Comparison of ENCODE assay signal across 10 cellular contexts in genomic region chr3:71219744-71220638, GRCh38.
DNase-seq lines count a peak whose midpoint lies in the region; ATAC-seq and TF ChIP-seq lines count a peak whose summit lies in the region.
"Had no signal": no experiment of that assay in that cellular context is flagged by ENCODE, and none has a peak within 500 bp of the region (broad histone marks: within the 10 kb centered on the region; RNA-seq: fewer than 3 reads in every experiment).

No MANE protein-coding gene starts in this region.

- H3K27me3 ChIP-seq in lower lobe of right lung (ENCODE audit: low read depth) (no peaks in the 10 kb centered on the region), left ventricle myocardium inferior (ENCODE audit: low read depth) (no peaks in the 10 kb centered on the region)
- H3K27me3 ChIP-seq: neutrophil had no signal

- H3K4me3 Mint-ChIP-seq in chondrocyte (ENCODE audit: unreplicated experiment), result no peak overlapping the region

- H3K9me3 ChIP-seq in lower lobe of right lung, result no peaks in the 10 kb centered on the region
- H3K9me3 ChIP-seq in left ventricle myocardium inferior (replicated peaks), result no peaks in the 10 kb centered on the region
- H3K9me3 ChIP-seq: neutrophil had no signal

- in situ Hi-C loops in GM13977 (cut with MboI; ENCODE audit: low pct_unique_long_range_greater_than_20kb, low sequenced_read_pairs, unreplicated experiment), result no loop called here

- H3K27ac Mint-ChIP-seq in chondrocyte (ENCODE audit: unreplicated experiment), result no peak overlapping the region

- no peak overlapping the region for H3K4me3 ChIP-seq in lower lobe of right lung
- no peak overlapping the region for H3K4me3 ChIP-seq in left ventricle myocardium inferior

- peaks cover 16% of the 10 kb centered on the region for H3K36me3 Mint-ChIP-seq in chondrocyte (ENCODE audit: low read depth)

- TF ChIP-seq CTCF in GM13977 (IDR thresholded peaks at IDR 0.05; ENCODE audit: extremely low read depth, insufficient read depth, missing control alignments), result no peak
- no peak for TF ChIP-seq CTCF in lower lobe of right lung (IDR thresholded peaks at IDR 0.05)
- no peak for TF ChIP-seq CTCF in chondrocyte (IDR thresholded peaks at IDR 0.05)
- TF ChIP-seq CTCF in left ventricle myocardium inferior (IDR thresholded peaks at IDR 0.05; ENCODE audit: borderline replicate concordance), result no peak

- H3K4me1 Mint-ChIP-seq in chondrocyte (ENCODE audit: low read depth), result peaks cover 17% of the 10 kb centered on the region

- no peak overlapping the region for H3K27ac ChIP-seq in lower lobe of right lung
- H3K27ac ChIP-seq in left ventricle myocardium inferior (replicated peaks), result no peak overlapping the region
- H3K27ac ChIP-seq: neutrophil had no signal

- no peaks in the 10 kb centered on the region for H3K27me3 Mint-ChIP-seq in chondrocyte (ENCODE audit: low read depth)

- ATAC-seq in GM21515 (IDR thresholded peaks at IDR 0.05; ENCODE audit: unreplicated experiment) (peak; percentile 95), HG03520 (IDR thresholded peaks at IDR 0.05; ENCODE audit: unreplicated experiment) (peak; percentile 92), lower lobe of right lung (peak; percentile 65 to 87)
- ATAC-seq: PC-3 had no signal

- DNase-seq in GM13977 (ENCODE audit: low spot score) (peak; percentile 43), lower lobe of right lung (no peak), kidney tubule cell (ENCODE audit: low spot score) (no peak), NCI-H2107 (lab: John Stamatoyannopoulos, UW) (no peak), chondrocyte (ENCODE audit: low spot score) (no peak), left ventricle myocardium inferior (no peak)
- DNase-seq: PC-3 had no signal

- H3K36me3 ChIP-seq in lower lobe of right lung (no peaks in the 10 kb centered on the region), left ventricle myocardium inferior (no peaks in the 10 kb centered on the region)
- H3K36me3 ChIP-seq: neutrophil had no signal

- intact Hi-C loops in lower lobe of right lung (cut with DNase I), result no loop called here
- intact Hi-C loops in left ventricle myocardium inferior (cut with micrococcal nuclease), result no loop called here

- H3K4me1 ChIP-seq in lower lobe of right lung (no peaks in the 10 kb centered on the region), left ventricle myocardium inferior (peaks cover 13% of the 10 kb centered on the region)

- H3K9me3 Mint-ChIP-seq in chondrocyte (ENCODE audit: low read depth), result peaks cover 3% of the 10 kb centered on the region
